In genomic region chr5:91028518-91028956, GRCh38 we compare ENCODE assay signal across 1 cellular context.
TF ChIP-seq lines count a peak whose summit lies in the region.

No MANE protein-coding gene starts in this region.

TF ChIP-seq in K562, 482 proteins besides CTCF, POLR2A, EP300 and RAD21 (continued from another document and continues in another):
- TF ChIP-seq BCLAF1 (IDR thresholded peaks at IDR 0.05; ENCODE audit: borderline replicate concordance in 1 of 2, control insufficient read depth in 1 of 2, low read depth in 2 of 2, low read length in 1 of 2) (no peak), CEBPB (tag; IDR thresholded peaks at IDR 0.05) (no peak; the same call in 1 of the 2 replicates), BHLHE40 (IDR thresholded peaks at IDR 0.05; ENCODE audit: low read length) (no peak), RB1 (IDR thresholded peaks at IDR 0.05; ENCODE audit: low read depth) (no peak), PREB (CRISPR knock-in tag; IDR thresholded peaks at IDR 0.05) (no peak), RBM15 (IDR thresholded peaks at IDR 0.05; ENCODE audit: insufficient read depth, low read length) (no peak), KDM1A (IDR thresholded peaks at IDR 0.05) (peak; percentile 67 to 74), CUX1 (CRISPR knock-in tag; IDR thresholded peaks at IDR 0.05) (no peak), ZC3H4 (CRISPR knock-in tag; IDR thresholded peaks at IDR 0.05; ENCODE audit: borderline replicate concordance) (no peak), BACH1 (tag; IDR thresholded peaks at IDR 0.05) (no peak), TBP (optimal IDR thresholded peaks at IDR 0.05; ENCODE audit: low read depth, low read length) (no peak), SIRT6 (IDR thresholded peaks at IDR 0.05; ENCODE audit: low read depth, low read length) (no peak), ATF3 (IDR thresholded peaks at IDR 0.05) (peak; percentile 83), ATF3 (CRISPR knock-in tag; conservative IDR thresholded peaks at IDR 0.05) (no peak), ZNF699 (CRISPR knock-in tag; IDR thresholded peaks at IDR 0.05; ENCODE audit: insufficient replicate concordance) (no peak), THAP12 (CRISPR knock-in tag; IDR thresholded peaks at IDR 0.05) (no peak), KLF13 (tag; IDR thresholded peaks at IDR 0.05; ENCODE audit: borderline replicate concordance, low read depth) (no peak), PBX2 (CRISPR knock-in tag; IDR thresholded peaks at IDR 0.05; ENCODE audit: low read depth) (no peak), PBX2 (tag; conservative IDR thresholded peaks at IDR 0.05; ENCODE audit: low read depth) (peak; percentile 58), ZNF224 (CRISPR knock-in tag; IDR thresholded peaks at IDR 0.05) (no peak), FOXO4 (CRISPR knock-in tag; IDR thresholded peaks at IDR 0.05) (no peak), PYGO2 (tag; IDR thresholded peaks at IDR 0.05) (no peak), BCL6 (CRISPR knock-in tag; IDR thresholded peaks at IDR 0.05) (no peak), HBP1 (CRISPR knock-in tag; IDR thresholded peaks at IDR 0.05) (no peak), ZNF398 (CRISPR knock-in tag; IDR thresholded peaks at IDR 0.05) (no peak), NR0B1 (IDR thresholded peaks at IDR 0.05; ENCODE audit: partially characterized antibody) (no peak), GATAD2B (IDR thresholded peaks at IDR 0.05; ENCODE audit: borderline replicate concordance) (no peak), MEF2A (IDR thresholded peaks at IDR 0.05; ENCODE audit: control insufficient read depth, low read depth, low read length) (no peak), SUPT5H (IDR thresholded peaks at IDR 0.05) (no peak), FOXK1 (CRISPR knock-in tag; IDR thresholded peaks at IDR 0.05; ENCODE audit: borderline replicate concordance) (no peak), MNT (conservative IDR thresholded peaks at IDR 0.05) (no peak), ZNF644 (tag; IDR thresholded peaks at IDR 0.05; ENCODE audit: low read depth) (0 out of 2 replicates have a peak, but pooled peaks have one; percentile 55), TFAM (CRISPR knock-in tag; conservative IDR thresholded peaks at IDR 0.05) (no peak), SMARCA4 (IDR thresholded peaks at IDR 0.05) (peak; percentile 66; the same call in 1 of the 2 replicates)
